In the genomic region with DNA sequence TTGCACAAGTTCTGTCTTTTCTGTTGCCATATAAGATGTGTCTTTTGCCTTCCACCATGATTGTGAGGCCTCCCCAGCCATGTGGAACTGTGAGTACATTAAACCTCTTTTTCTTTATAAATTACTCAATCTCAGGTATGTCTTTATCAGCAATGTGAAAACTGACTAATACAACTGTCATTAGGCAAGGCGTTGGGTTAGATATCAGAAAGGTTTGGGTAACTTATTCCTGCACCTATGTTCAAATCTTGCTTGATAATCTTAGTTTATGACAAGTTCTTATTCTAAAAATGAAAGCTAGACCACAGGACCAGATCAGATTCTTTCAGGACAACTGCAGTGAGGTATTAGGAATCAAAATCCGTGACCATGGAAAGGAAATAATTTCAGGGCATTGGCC, we compare ENCODE assay signal across 33 cellular contexts.
"Had no signal": no experiment of that assay in that cellular context is flagged by ENCODE, and none has a peak within 500 bp of the region (broad histone marks: within the 10 kb centered on the region; RNA-seq: fewer than 3 reads in every experiment).

No MANE protein-coding gene starts in this region.

- H3K4me3 ChIP-seq: ascending aorta, breast epithelium, coronary artery, dorsolateral prefrontal cortex, esophagus muscularis mucosa, gastrocnemius medialis, heart left ventricle had no signal

- H3K4me3 Mint-ChIP-seq: activated CD4-positive, alpha-beta memory T cell treated with anti-CD3 and anti-CD28 coated beads for 36 hours; activated CD4-positive, alpha-beta T cell treated with anti-CD3 and anti-CD28 coated beads for 36 hours; activated CD4-positive, alpha-beta T cell treated with anti-CD3 and anti-CD28 coated beads, Interleukin-2, amount 10 ng/mL, durations not matched to agents 24 days and 14 days; activated CD8-positive, alpha-beta memory T cell treated with anti-CD3 and anti-CD28 coated beads, Interleukin-2, amount 10 ng/mL, durations not matched to agents 7 days and 5 days; activated CD8-positive, alpha-beta T cell treated with anti-CD3 and anti-CD28 coated beads, Interleukin-2, amount 10 ng/mL, durations not matched to agents 7 days and 5 days; activated naive CD4-positive, alpha-beta T cell treated with anti-CD3 and anti-CD28 coated beads, Interleukin-2, amount 10 ng/mL, durations not matched to agents 7 days and 5 days; activated naive CD8-positive, alpha-beta T cell treated with anti-CD3 and anti-CD28 coated beads, Interleukin-2, amount 10 ng/mL, durations not matched to agents 7 days and 5 days; activated T-helper 1 cell treated with anti-CD3 and anti-CD28 coated beads, Interleukin-12 subunit alpha, Interleukin-12 subunit beta, Interleukin-2, Interleukin-4 antibody, amounts not matched to agents 30 ng/mL and 10 ng/mL and 1 ng/mL, durations not matched to agents 14 hours and 24 hours and 36 hours; brain; central memory CD8-positive, alpha-beta T cell; dendritic cell treated with granulocyte-macrophage colony-stimulating factor and Interleukin-4, amounts not matched to agents 40 ng/mL and 50 ng/mL, for 4 days; endodermal cell had no signal

- H3K27ac Mint-ChIP-seq: activated CD4-positive, alpha-beta memory T cell treated with anti-CD3 and anti-CD28 coated beads for 36 hours; activated CD4-positive, alpha-beta T cell treated with anti-CD3 and anti-CD28 coated beads for 36 hours; activated CD4-positive, alpha-beta T cell treated with anti-CD3 and anti-CD28 coated beads, Interleukin-2, amount 10 ng/mL, durations not matched to agents 24 days and 14 days; activated CD8-positive, alpha-beta memory T cell treated with anti-CD3 and anti-CD28 coated beads, Interleukin-2, amount 10 ng/mL, durations not matched to agents 7 days and 5 days; activated CD8-positive, alpha-beta T cell treated with anti-CD3 and anti-CD28 coated beads, Interleukin-2, amount 10 ng/mL, durations not matched to agents 7 days and 5 days; activated naive CD4-positive, alpha-beta T cell treated with anti-CD3 and anti-CD28 coated beads, Interleukin-2, amount 10 ng/mL, durations not matched to agents 7 days and 5 days; activated naive CD4-positive, alpha-beta T cell treated with anti-CD3 and anti-CD28 coated beads, Interleukin-2, amount 50 U/mL, for 72 hours; activated naive CD8-positive, alpha-beta T cell treated with anti-CD3 and anti-CD28 coated beads, Interleukin-2, amount 10 ng/mL, durations not matched to agents 7 days and 5 days; activated T-helper 1 cell treated with anti-CD3 and anti-CD28 coated beads, Interleukin-12 subunit alpha, Interleukin-12 subunit beta, Interleukin-2, Interleukin-4 antibody, amounts not matched to agents 30 ng/mL and 10 ng/mL and 1 ng/mL, durations not matched to agents 14 hours and 24 hours and 36 hours; activated T-helper 2 cell treated with anti-CD3 and anti-CD28 coated beads, Interferon-gamma antibody, Interleukin-2, Interleukin-4, amounts not matched to agents 10 μg/mL and 5 μg/mL and 100 μg/mL, durations not matched to agents 14 hours and 24 hours and 36 hours; brain; dendritic cell treated with granulocyte-macrophage colony-stimulating factor and Interleukin-4, amounts not matched to agents 40 ng/mL and 50 ng/mL, for 4 days; endodermal cell had no signal

- H3K36me3 ChIP-seq: ascending aorta, breast epithelium, esophagus muscularis mucosa, gastrocnemius medialis, heart left ventricle had no signal

- H3K27me3 ChIP-seq: ascending aorta, breast epithelium, esophagus muscularis mucosa, foreskin keratinocyte, gastrocnemius medialis, heart left ventricle had no signal

- H3K9me3 Mint-ChIP-seq: activated CD4-positive, alpha-beta memory T cell treated with anti-CD3 and anti-CD28 coated beads for 36 hours; activated CD4-positive, alpha-beta T cell treated with anti-CD3 and anti-CD28 coated beads, Interleukin-2, amount 10 ng/mL, durations not matched to agents 24 days and 14 days; activated naive CD4-positive, alpha-beta T cell treated with anti-CD3 and anti-CD28 coated beads, Interleukin-2, amount 10 ng/mL, durations not matched to agents 7 days and 5 days; activated naive CD4-positive, alpha-beta T cell treated with anti-CD3 and anti-CD28 coated beads, Interleukin-2, amount 50 U/mL, for 72 hours; activated naive CD8-positive, alpha-beta T cell treated with anti-CD3 and anti-CD28 coated beads, Interleukin-2, amount 10 ng/mL, durations not matched to agents 7 days and 5 days; activated T-helper 2 cell treated with anti-CD3 and anti-CD28 coated beads, Interferon-gamma antibody, Interleukin-2, Interleukin-4, amounts not matched to agents 10 μg/mL and 5 μg/mL and 100 μg/mL, durations not matched to agents 14 hours and 24 hours and 36 hours; brain; endodermal cell had no signal

- H3K27me3 Mint-ChIP-seq: activated CD4-positive, alpha-beta memory T cell treated with anti-CD3 and anti-CD28 coated beads for 36 hours; activated CD4-positive, alpha-beta T cell treated with anti-CD3 and anti-CD28 coated beads, Interleukin-2, amount 10 ng/mL, durations not matched to agents 24 days and 14 days; activated CD8-positive, alpha-beta memory T cell treated with anti-CD3 and anti-CD28 coated beads, Interleukin-2, amount 10 ng/mL, durations not matched to agents 7 days and 5 days; activated naive CD4-positive, alpha-beta T cell treated with anti-CD3 and anti-CD28 coated beads, Interleukin-2, amount 10 ng/mL, durations not matched to agents 7 days and 5 days had no signal

- H3K36me3 Mint-ChIP-seq: activated CD4-positive, alpha-beta memory T cell treated with anti-CD3 and anti-CD28 coated beads for 36 hours; activated CD8-positive, alpha-beta memory T cell treated with anti-CD3 and anti-CD28 coated beads, Interleukin-2, amount 10 ng/mL, durations not matched to agents 7 days and 5 days; activated naive CD4-positive, alpha-beta T cell treated with anti-CD3 and anti-CD28 coated beads, Interleukin-2, amount 10 ng/mL, durations not matched to agents 7 days and 5 days; activated naive CD4-positive, alpha-beta T cell treated with anti-CD3 and anti-CD28 coated beads, Interleukin-2, amount 50 U/mL, for 72 hours; activated naive CD8-positive, alpha-beta T cell treated with anti-CD3 and anti-CD28 coated beads, Interleukin-2, amount 10 ng/mL, durations not matched to agents 7 days and 5 days; brain had no signal

- H3K27ac ChIP-seq: ascending aorta, breast epithelium, dorsolateral prefrontal cortex, esophagus muscularis mucosa, foreskin keratinocyte, gastrocnemius medialis, heart left ventricle had no signal

- ATAC-seq: activated CD4-positive, alpha-beta T cell treated with anti-CD3 and anti-CD28 coated beads for 36 hours; activated CD8-positive, alpha-beta memory T cell treated with anti-CD3 and anti-CD28 coated beads, Interleukin-2, amount 10 ng/mL, durations not matched to agents 7 days and 5 days; activated CD8-positive, alpha-beta T cell treated with anti-CD3 and anti-CD28 coated beads, Interleukin-2, amount 10 ng/mL, durations not matched to agents 7 days and 5 days; activated naive CD4-positive, alpha-beta T cell treated with anti-CD3 and anti-CD28 coated beads, Interleukin-2, amount 50 U/mL, for 72 hours; foreskin keratinocyte; gastrocnemius medialis; heart left ventricle had no signal

- DNase-seq: activated CD4-positive, alpha-beta memory T cell treated with anti-CD3 and anti-CD28 coated beads for 36 hours; activated CD4-positive, alpha-beta T cell treated with anti-CD3 and anti-CD28 coated beads for 36 hours; activated CD4-positive, alpha-beta T cell treated with anti-CD3 and anti-CD28 coated beads, Interleukin-2, amount 10 ng/mL, durations not matched to agents 24 days and 14 days; activated CD4-positive, CD25-positive, alpha-beta regulatory T cell; activated CD4-positive, CD25-positive, alpha-beta regulatory T cell treated with anti-CD3 and anti-CD28 coated beads, Interleukin-2, amount 50 U/mL, for 72 hours; activated CD8-positive, alpha-beta memory T cell treated with anti-CD3 and anti-CD28 coated beads, Interleukin-2, amount 10 ng/mL, durations not matched to agents 7 days and 5 days; activated CD8-positive, alpha-beta memory T cell treated with anti-CD3 and anti-CD28 coated beads, Interleukin-2, amount 50 U/mL, for 4 hours; activated CD8-positive, alpha-beta T cell treated with anti-CD3 and anti-CD28 coated beads, Interleukin-2, amount 10 ng/mL, durations not matched to agents 7 days and 5 days; activated gamma-delta T cell; activated naive CD4-positive, alpha-beta T cell; activated naive CD4-positive, alpha-beta T cell treated with anti-CD3 and anti-CD28 coated beads, Interleukin-2, amount 10 ng/mL, durations not matched to agents 7 days and 5 days; activated naive CD8-positive, alpha-beta T cell treated with anti-CD3 and anti-CD28 coated beads, Interleukin-2, amount 10 ng/mL, durations not matched to agents 7 days and 5 days; activated T-cell treated with anti-CD3 and anti-CD28 coated beads, Interleukin-2, amount 50 U/mL, for 1 hour; activated T-cell treated with anti-CD3 and anti-CD28 coated beads, Interleukin-2, amount 50 U/mL, for 48 hours; dorsolateral prefrontal cortex; effector memory CD4-positive, alpha-beta T cell; endodermal cell; erythroblast; foreskin keratinocyte; gastrocnemius medialis; glutamatergic neuron; heart left ventricle; T-helper 2 cell had no signal

- H3K4me1 ChIP-seq: ascending aorta, breast epithelium, esophagus muscularis mucosa, gastrocnemius medialis, heart left ventricle had no signal

- H3K4me1 Mint-ChIP-seq: activated CD4-positive, alpha-beta T cell treated with anti-CD3 and anti-CD28 coated beads for 36 hours; activated CD4-positive, alpha-beta T cell treated with anti-CD3 and anti-CD28 coated beads, Interleukin-2, amount 10 ng/mL, durations not matched to agents 24 days and 14 days; activated CD8-positive, alpha-beta memory T cell treated with anti-CD3 and anti-CD28 coated beads, Interleukin-2, amount 10 ng/mL, durations not matched to agents 7 days and 5 days; activated naive CD4-positive, alpha-beta T cell treated with anti-CD3 and anti-CD28 coated beads, Interleukin-2, amount 10 ng/mL, durations not matched to agents 7 days and 5 days; activated naive CD8-positive, alpha-beta T cell treated with anti-CD3 and anti-CD28 coated beads, Interleukin-2, amount 10 ng/mL, durations not matched to agents 7 days and 5 days; brain; central memory CD8-positive, alpha-beta T cell had no signal

- H3K9me3 ChIP-seq: ascending aorta, breast epithelium, esophagus muscularis mucosa, gastrocnemius medialis, heart left ventricle had no signal
